8 cellular contexts compared by ENCODE assay signal in genomic region chr17:28228109-28228840, GRCh38.
DNase-seq lines count a peak whose midpoint lies in the region; ATAC-seq, FAIRE-seq and TF ChIP-seq lines count a peak whose summit lies in the region.

No MANE protein-coding gene starts in this region.

- no peak overlapping the region for H2BK12ac ChIP-seq in mesenchymal stem cell (ENCODE audit: low read length in 2 of 2)

- H3K4me2 ChIP-seq in A549, result peak overlapping the region; percentile 97
- H3K4me2 ChIP-seq in mesenchymal stem cell (ENCODE audit: low read length, poor library complexity, severe bottlenecking), result peak overlapping the region; percentile 83

- TF ChIP-seq RAD21 in A549 (conservative IDR thresholded peaks at IDR 0.05 in 1 of 2, IDR thresholded peaks at IDR 0.05 in 1 of 2), result no peak

- POLR2A ChIA-PET in A549 (lab: Yijun Ruan, JAX), result interaction anchor here (1.1 to 1.5 kb wide), 3 partner anchors 11 to 187 kb away, joined by 4 to 5 read pairs (median 5); no protein-coding TSS in a partner anchor

- no peak overlapping the region for H2BK15ac ChIP-seq in mesenchymal stem cell (ENCODE audit: low read depth, poor library complexity, severe bottlenecking)

- H3K4ac ChIP-seq in mesenchymal stem cell (ENCODE audit: low read depth in 1 of 2, low read length in 2 of 2), result no peak overlapping the region

- no peaks in the 10 kb centered on the region for H3K9me3 ChIP-seq in A549
- no peaks in the 10 kb centered on the region for H3K9me3 ChIP-seq in mesenchymal stem cell (ENCODE audit: control insufficient read depth, low read length)

- peak overlapping the region; percentile 15 for H3K9ac ChIP-seq in mesenchymal stem cell (ENCODE audit: low read length)

- H3K4me3 ChIP-seq in A549, result peak overlapping the region; percentile 58
- H3K4me3 ChIP-seq in bronchial epithelial cell (ENCODE audit: low read depth, low read length), result peak overlapping the region; percentile 58
- peak overlapping the region; percentile 51 to 68 for H3K4me3 ChIP-seq in mesenchymal stem cell (ENCODE audit: insufficient read depth in 1 of 2, low read depth in 1 of 2, low read length in 2 of 2)

- H3K36me3 ChIP-seq in bronchial epithelial cell (ENCODE audit: control insufficient read depth, insufficient read depth, low read length) (no peaks in the 10 kb centered on the region), mesenchymal stem cell (ENCODE audit: control insufficient read depth in 1 of 2, insufficient read depth in 2 of 2, low read depth in 1 of 2, low read length in 2 of 2) (no peaks in the 10 kb centered on the region)

- no peak overlapping the region for H4K91ac ChIP-seq in mesenchymal stem cell (ENCODE audit: low read length)

- H3K27ac ChIP-seq in A549 (peak overlapping the region; percentile 83 to 84), mesenchymal stem cell (ENCODE audit: low read length, poor library complexity, severe bottlenecking) (no peak overlapping the region)

- H3K4me1 ChIP-seq in A549 (peaks cover 14% of the 10 kb centered on the region; the same call in 2 of the 3 replicates), mesenchymal stem cell (ENCODE audit: control insufficient read depth, insufficient read depth, low read depth, low read length) (peaks cover 16% of the 10 kb centered on the region)

- no peak for TF ChIP-seq POLR2A in A549 (IDR thresholded peaks at IDR 0.05; ENCODE audit: low read length)

- WGBS in A549 (ENCODE audit: missing lambda C conversion rate), result 12% methylated on average over 22 of the region's 22 CpGs
- 8% methylated on average over 19 of the region's 22 CpGs for WGBS in mesenchymal stem cell

- no peaks in the 10 kb centered on the region for H3K79me1 ChIP-seq in mesenchymal stem cell (replicated peaks; ENCODE audit: low read length, poor library complexity, severe bottlenecking)

- no peak overlapping the region for H3K23ac ChIP-seq in mesenchymal stem cell (ENCODE audit: low read length in 2 of 2)

- H3K18ac ChIP-seq in mesenchymal stem cell (ENCODE audit: low read depth in 1 of 2, low read length in 2 of 2), result no peak overlapping the region

- no peak overlapping the region for H4K8ac ChIP-seq in mesenchymal stem cell (ENCODE audit: low read length)

- H3K27me3 ChIP-seq in bronchial epithelial cell (ENCODE audit: control insufficient read depth, insufficient read depth, low read length) (no peaks in the 10 kb centered on the region), mesenchymal stem cell (ENCODE audit: control insufficient read depth in 1 of 2, insufficient read depth in 1 of 2, low read length in 2 of 2) (peaks cover 28 to 69% of the 10 kb centered on the region in 2 experiments)

- DNase-seq in A549 (ENCODE audit: low read depth in 1 of 2, low spot score in 1 of 2), result peak; percentile 55
- DNase-seq in HuH-7 (ENCODE audit: low spot score), result peak; percentile 39
- DNase-seq in bronchial epithelial cell (ENCODE audit: low read depth), result no peak
- DNase-seq in mesenchymal stem cell, result peak; percentile 28
- no peak for DNase-seq in activated CD8-positive, alpha-beta memory T cell treated with anti-CD3 and anti-CD28 coated beads for 24 hours
- DNase-seq in NCI-H345 (lab: John Stamatoyannopoulos, UW), result no peak
- DNase-seq in COLO829 (ENCODE audit: low spot score), result no peak

- H2AFZ ChIP-seq in mesenchymal stem cell (ENCODE audit: low read depth, low read length), result peak overlapping the region; percentile 57

- H3K14ac ChIP-seq in mesenchymal stem cell (ENCODE audit: low read length in 2 of 2), result no peak overlapping the region

- H2AK5ac ChIP-seq in mesenchymal stem cell (ENCODE audit: low read length, severe bottlenecking), result no peak overlapping the region

- no peak for FAIRE-seq in A549 (lab: Jason Lieb, UNC)
- FAIRE-seq in bronchial epithelial cell (lab: Jason Lieb, UNC), result no peak

- TF ChIP-seq EP300 in A549 (IDR thresholded peaks at IDR 0.05), result no peak

- no peak overlapping the region for H2BK120ac ChIP-seq in mesenchymal stem cell (ENCODE audit: low read depth, low read length)

- CTCF ChIA-PET in A549 (lab: Yijun Ruan, JAX), result interaction anchor here (0.9 to 17.5 kb wide), 5 partner anchors 15 to 172 kb away, joined by 3 to 338 read pairs (median 4); no protein-coding TSS in a partner anchor

- ATAC-seq in A549 (peak; percentile 76), HG03045 (IDR thresholded peaks at IDR 0.05; ENCODE audit: unreplicated experiment) (no peak)

- TF ChIP-seq CTCF in A549 (IDR thresholded peaks at IDR 0.05), result no peak; the same call in 1 of the 3 replicates
- TF ChIP-seq CTCF in bronchial epithelial cell (IDR thresholded peaks at IDR 0.05; ENCODE audit: insufficient read depth, low read length, severe bottlenecking), result peak; percentile 38

- H2BK5ac ChIP-seq in mesenchymal stem cell (ENCODE audit: low read depth, low read length, poor library complexity, severe bottlenecking), result no peak overlapping the region

TF ChIP-seq in A549, 52 proteins besides CTCF, POLR2A, EP300 and RAD21:
- peak; percentile 72 for TF ChIP-seq ZFP36 (IDR thresholded peaks at IDR 0.05; ENCODE audit: borderline replicate concordance, partially characterized antibody)
- TF ChIP-seq E2F6 (IDR thresholded peaks at IDR 0.05; ENCODE audit: borderline replicate concordance, low read depth), result no peak
- no peak for TF ChIP-seq TP53 (CRISPR knock-in tag; IDR thresholded peaks at IDR 0.05)
- TF ChIP-seq HDAC2 (IDR thresholded peaks at IDR 0.05), result no peak
- no peak for TF ChIP-seq JUNB (IDR thresholded peaks at IDR 0.05)
- no peak for TF ChIP-seq GATA3 (IDR thresholded peaks at IDR 0.05; ENCODE audit: borderline replicate concordance)
- TF ChIP-seq, protein P1, sequence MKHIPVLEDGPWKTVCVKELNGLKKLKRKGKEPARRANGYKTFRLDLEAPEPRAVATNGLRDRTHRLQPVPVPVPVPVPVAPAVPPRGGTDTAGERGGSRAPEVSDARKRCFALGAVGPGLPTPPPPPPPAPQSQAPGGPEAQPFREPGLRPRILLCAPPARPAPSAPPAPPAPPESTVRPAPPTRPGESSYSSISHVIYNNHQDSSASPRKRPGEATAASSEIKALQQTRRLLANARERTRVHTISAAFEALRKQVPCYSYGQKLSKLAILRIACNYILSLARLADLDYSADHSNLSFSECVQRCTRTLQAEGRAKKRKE (CRISPR knock-in tag; IDR thresholded peaks at IDR 0.05; ENCODE audit: low read depth), result no peak
- peak; percentile 59; the same call in 1 of the 2 replicates for TF ChIP-seq REST (IDR thresholded peaks at IDR 0.05)
- no peak for TF ChIP-seq JUN (IDR thresholded peaks at IDR 0.05)
- no peak for TF ChIP-seq RCOR1 (IDR thresholded peaks at IDR 0.05; ENCODE audit: low read depth, low read length)
- TF ChIP-seq RNF2 (IDR thresholded peaks at IDR 0.05; ENCODE audit: borderline replicate concordance, low read depth), result no peak
- TF ChIP-seq MYC (IDR thresholded peaks at IDR 0.05; ENCODE audit: borderline replicate concordance, low read length), result no peak
- no peak for TF ChIP-seq KDM1A (IDR thresholded peaks at IDR 0.05; ENCODE audit: low read depth)
- TF ChIP-seq CBX2 (IDR thresholded peaks at IDR 0.05; ENCODE audit: borderline replicate concordance, low read depth), result no peak
- TF ChIP-seq FOSL2 (IDR thresholded peaks at IDR 0.05), result no peak
- no peak for TF ChIP-seq FOSL2 (CRISPR knock-in tag; IDR thresholded peaks at IDR 0.05)
- no peak for TF ChIP-seq SMC3 (IDR thresholded peaks at IDR 0.05)
- peak in 1 of 2 experiments; percentile 45; a peak in 2 of 4 replicates for TF ChIP-seq CEBPB (IDR thresholded peaks at IDR 0.05)
- TF ChIP-seq, protein P2, sequence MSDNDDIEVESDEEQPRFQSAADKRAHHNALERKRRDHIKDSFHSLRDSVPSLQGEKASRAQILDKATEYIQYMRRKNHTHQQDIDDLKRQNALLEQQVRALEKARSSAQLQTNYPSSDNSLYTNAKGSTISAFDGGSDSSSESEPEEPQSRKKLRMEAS (IDR thresholded peaks at IDR 0.05), result no peak
TF ChIP-seq in A549: peak in this region for 3.

Comparison
In these comparisons a context has a peak if more than half of its experiments do, and no peak if none do; other contexts are left out.
1. DNase-seq: peak in A549 (2 of 2), HuH-7 (single experiment) and mesenchymal stem cell (single experiment); none in bronchial epithelial cell (single experiment), activated CD8-positive, alpha-beta memory T cell treated with anti-CD3 and anti-CD28 coated beads for 24 hours (single experiment), NCI-H345 (single experiment) and COLO829 (single experiment).
2. Peak in every context shown above with its lines, with median percentiles within 50 percentile points of each other: H3K4me3 ChIP-seq.